Comparison of ENCODE assay signal across 1 cellular context in genomic region chr7:112206238-112207105, GRCh38.
TF ChIP-seq lines count a peak whose summit lies in the region.

DOCK4 (minus strand) TSS chr7:112206399; CDS start chr7:112206138, 261 bp downstream.
A gene with protein sequence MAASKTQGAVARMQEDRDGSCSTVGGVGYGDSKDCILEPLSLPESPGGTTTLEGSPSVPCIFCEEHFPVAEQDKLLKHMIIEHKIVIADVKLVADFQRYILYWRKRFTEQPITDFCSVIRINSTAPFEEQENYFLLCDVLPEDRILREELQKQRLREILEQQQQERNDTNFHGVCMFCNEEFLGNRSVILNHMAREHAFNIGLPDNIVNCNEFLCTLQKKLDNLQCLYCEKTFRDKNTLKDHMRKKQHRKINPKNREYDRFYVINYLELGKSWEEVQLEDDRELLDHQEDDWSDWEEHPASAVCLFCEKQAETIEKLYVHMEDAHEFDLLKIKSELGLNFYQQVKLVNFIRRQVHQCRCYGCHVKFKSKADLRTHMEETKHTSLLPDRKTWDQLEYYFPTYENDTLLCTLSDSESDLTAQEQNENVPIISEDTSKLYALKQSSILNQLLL (plus strand): TSS chr7:112206695. CDS start chr7:112206717, 22 bp downstream.

TF ChIP-seq in WTC11, 78 proteins besides CTCF, POLR2A, EP300 and RAD21 (continued from another document):
- TF ChIP-seq ZBTB43 (CRISPR knock-in tag; IDR thresholded peaks at IDR 0.05) = peak; percentile 3; the same call in 1 of the 2 replicates
- TF ChIP-seq, protein P1, sequence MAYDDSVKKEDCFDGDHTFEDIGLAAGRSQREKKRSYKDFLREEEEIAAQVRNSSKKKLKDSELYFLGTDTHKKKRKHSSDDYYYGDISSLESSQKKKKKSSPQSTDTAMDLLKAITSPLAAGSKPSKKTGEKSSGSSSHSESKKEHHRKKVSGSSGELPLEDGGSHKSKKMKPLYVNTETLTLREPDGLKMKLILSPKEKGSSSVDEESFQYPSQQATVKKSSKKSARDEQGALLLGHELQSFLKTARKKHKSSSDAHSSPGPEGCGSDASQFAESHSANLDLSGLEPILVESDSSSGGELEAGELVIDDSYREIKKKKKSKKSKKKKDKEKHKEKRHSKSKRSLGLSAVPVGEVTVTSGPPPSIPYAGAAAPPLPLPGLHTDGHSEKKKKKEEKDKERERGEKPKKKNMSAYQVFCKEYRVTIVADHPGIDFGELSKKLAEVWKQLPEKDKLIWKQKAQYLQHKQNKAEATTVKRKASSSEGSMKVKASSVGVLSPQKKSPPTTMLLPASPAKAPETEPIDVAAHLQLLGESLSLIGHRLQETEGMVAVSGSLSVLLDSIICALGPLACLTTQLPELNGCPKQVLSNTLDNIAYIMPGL (CRISPR knock-in tag; IDR thresholded peaks at IDR 0.05) = peak; percentile 84
- TF ChIP-seq RORB (CRISPR knock-in tag; IDR thresholded peaks at IDR 0.05) = no peak
- peak; percentile 26; the same call in 1 of the 2 replicates for TF ChIP-seq FOXK1 (CRISPR knock-in tag; IDR thresholded peaks at IDR 0.05)
- peak; percentile 51; the same call in 1 of the 2 replicates for TF ChIP-seq NFYB (CRISPR knock-in tag; conservative IDR thresholded peaks at IDR 0.05; ENCODE audit: low read depth)
- TF ChIP-seq ZNF423 (CRISPR knock-in tag; IDR thresholded peaks at IDR 0.05) = peak; percentile 78
TF ChIP-seq in WTC11: peak in this region for 12.
